ENCODE assay signal across 1 cellular context in the genomic region with DNA sequence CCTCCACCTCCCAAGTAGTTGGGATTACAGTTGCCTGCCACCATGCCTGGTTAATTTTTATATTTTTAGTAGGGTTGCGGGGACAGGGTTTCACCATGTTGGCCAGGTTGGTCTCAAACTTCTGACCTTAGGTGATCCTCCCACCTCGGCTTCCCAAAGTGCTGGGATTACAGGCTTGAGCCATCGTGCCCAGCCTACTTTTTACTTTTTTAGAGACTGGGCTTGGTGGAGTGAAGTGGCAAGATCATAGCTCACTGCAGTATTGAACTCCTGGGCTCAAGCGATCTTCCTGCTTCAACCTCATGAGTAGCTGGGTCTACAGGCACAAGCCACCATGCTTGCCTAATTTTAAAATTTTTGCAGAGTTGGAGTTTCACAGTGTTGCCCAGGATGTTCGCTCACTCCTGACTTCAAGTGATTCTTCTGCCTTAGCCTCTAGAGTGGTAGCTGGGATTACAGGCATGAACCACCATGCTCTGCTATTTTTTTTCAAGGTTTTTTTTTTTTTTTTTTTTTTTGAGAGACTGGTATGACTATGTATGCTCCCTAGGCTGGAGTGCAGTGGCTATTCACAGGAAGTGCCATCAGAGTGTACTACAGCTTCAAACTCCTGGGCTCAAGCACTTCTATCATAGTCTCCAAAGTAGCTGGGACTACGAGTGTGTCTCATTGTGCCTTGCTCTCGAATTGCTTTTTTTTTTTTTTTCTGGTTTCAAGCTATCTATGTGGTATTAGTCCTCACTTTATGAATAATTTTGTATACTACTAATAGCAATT.
TF ChIP-seq lines count a peak whose summit lies in the region.

No MANE protein-coding gene starts in this region.

TF ChIP-seq in A549, 52 proteins besides CTCF, POLR2A, EP300 and RAD21:
- no peak for TF ChIP-seq CBX2 (IDR thresholded peaks at IDR 0.05; ENCODE audit: borderline replicate concordance, low read depth)
- no peak for TF ChIP-seq CHD4 (IDR thresholded peaks at IDR 0.05; ENCODE audit: borderline replicate concordance)
- TF ChIP-seq MAZ (IDR thresholded peaks at IDR 0.05; ENCODE audit: borderline replicate concordance, low read depth, low read length): no peak
- no peak for TF ChIP-seq MAFK (IDR thresholded peaks at IDR 0.05; ENCODE audit: partially characterized antibody)
- TF ChIP-seq FOXS1 (CRISPR knock-in tag; IDR thresholded peaks at IDR 0.05): no peak
